In the genomic region with DNA sequence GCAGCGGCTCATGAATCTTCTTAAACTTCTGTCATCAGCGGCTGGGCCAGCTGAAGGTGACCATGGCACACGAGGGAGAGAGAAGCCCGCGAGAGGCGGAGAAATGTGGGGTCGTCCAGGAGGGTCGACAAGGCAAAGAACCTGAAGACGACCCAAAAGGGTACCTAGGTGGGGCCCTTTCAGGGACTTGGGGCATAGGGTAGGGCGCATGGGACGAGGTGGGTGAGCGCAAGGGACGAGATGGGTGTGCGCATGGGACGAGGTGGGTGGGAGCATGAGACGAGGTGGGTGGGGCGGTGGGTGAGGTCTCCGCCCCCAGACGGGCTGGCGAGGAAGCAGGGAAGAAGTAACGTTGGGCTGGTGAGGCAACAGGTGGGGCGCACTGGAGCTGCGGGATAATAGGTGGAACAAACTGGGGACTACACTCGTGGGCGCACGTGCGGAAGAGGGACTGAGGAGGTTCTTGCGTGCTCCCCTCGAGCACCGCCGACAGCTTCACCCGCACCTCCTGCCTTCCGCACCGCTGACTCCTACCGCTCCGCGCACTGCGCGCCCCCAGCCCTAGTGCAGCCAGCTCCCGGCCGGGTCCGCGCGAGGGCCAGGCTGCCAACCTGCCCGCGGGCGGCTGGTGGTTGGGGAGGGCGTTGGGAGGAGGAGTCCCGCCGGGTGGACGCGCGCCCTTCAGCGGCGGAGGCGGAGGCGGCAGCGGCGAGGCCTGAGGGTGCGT, we compare ENCODE assay signal across 8 cellular contexts. TPM values are rescaled to one million over a fixed set of nuclear protein-coding genes. Genes with fewer than 3 reads are reported as not detected.
A peak's percentile ranks its signal among the peaks of the same experiment; 100 is the strongest.
DNase-seq lines count a peak whose midpoint lies in the region; ATAC-seq lines count a peak whose summit lies in the region.

No MANE protein-coding gene starts in this region.

- H3K27me3 Mint-ChIP-seq in activated naive CD8-positive, alpha-beta T cell treated with anti-CD3 and anti-CD28 coated beads, Interleukin-2, amount 10 ng/mL, durations not matched to agents 7 days and 5 days: peaks cover 48% of the 10 kb centered on the region

- H3K9me3 Mint-ChIP-seq in activated naive CD8-positive, alpha-beta T cell treated with anti-CD3 and anti-CD28 coated beads, Interleukin-2, amount 10 ng/mL, durations not matched to agents 7 days and 5 days: no peaks in the 10 kb centered on the region

- intact Hi-C loops in left cardiac atrium (cut with DNase I): loop anchor here (2.0 to 10.0 kb wide), 4 partner anchors 109 to 253 kb away; no protein-coding TSS in a partner anchor

- POLR2A ChIA-PET in activated naive CD8-positive, alpha-beta T cell treated with anti-CD3 and anti-CD28 coated beads, Interleukin-2, amount 10 ng/mL, durations not matched to agents 7 days and 5 days (lab: Charles Lee): interaction anchor here (1.4 to 1.5 kb wide), 2 partner anchors 113 to 143 kb away, joined by 3 to 13 read pairs; a partner anchor contains a TSS

- no peaks in the 10 kb centered on the region for H3K36me3 Mint-ChIP-seq in activated naive CD8-positive, alpha-beta T cell treated with anti-CD3 and anti-CD28 coated beads, Interleukin-2, amount 10 ng/mL, durations not matched to agents 7 days and 5 days

- peak; percentile 43 for ATAC-seq in GM21786 (IDR thresholded peaks at IDR 0.05; ENCODE audit: unreplicated experiment)
- peak; percentile 68 for ATAC-seq in activated naive CD8-positive, alpha-beta T cell treated with anti-CD3 and anti-CD28 coated beads, Interleukin-2, amount 10 ng/mL, durations not matched to agents 7 days and 5 days (ENCODE audit: low read depth)
- ATAC-seq in left cardiac atrium: peak; percentile 72 to 92

- H3K4me1 Mint-ChIP-seq in activated naive CD8-positive, alpha-beta T cell treated with anti-CD3 and anti-CD28 coated beads, Interleukin-2, amount 10 ng/mL, durations not matched to agents 7 days and 5 days: peaks cover 14% of the 10 kb centered on the region

- DNase-seq in G401 (ENCODE audit: low spot score) (peak; percentile 27), KG1 (lab: John Stamatoyannopoulos, UW) (peak; percentile 69), RKO (ENCODE audit: low spot score) (peak; percentile 87), left cardiac atrium (peak; percentile 73), pulmonary artery endothelial cell (ENCODE audit: low read depth, low spot score) (peak; percentile 27), COR-L47 (lab: John Stamatoyannopoulos, UW) (no peak)
- DNase-seq in activated naive CD8-positive, alpha-beta T cell treated with anti-CD3 and anti-CD28 coated beads, Interleukin-2, amount 10 ng/mL, durations not matched to agents 7 days and 5 days: peak; percentile 68

- peak overlapping the region; percentile 90 for H3K4me3 Mint-ChIP-seq in activated naive CD8-positive, alpha-beta T cell treated with anti-CD3 and anti-CD28 coated beads, Interleukin-2, amount 10 ng/mL, durations not matched to agents 7 days and 5 days

- in situ Hi-C loops in G401 (cut with HindIII; ENCODE audit: low sequenced_read_pairs): no loop called here

- H3K27ac Mint-ChIP-seq in activated naive CD8-positive, alpha-beta T cell treated with anti-CD3 and anti-CD28 coated beads, Interleukin-2, amount 10 ng/mL, durations not matched to agents 7 days and 5 days: peak overlapping the region; percentile 25

RNA-seq across cellular contexts. Expression of a gene that starts 23.2 kb away (rescaled TPM):
- total RNA-seq in G401 (2014; rRNA removed; shearing (Covaris generic)): not detected in 2 replicates
- total RNA-seq in activated naive CD8-positive, alpha-beta T cell treated with anti-CD3 and anti-CD28 coated beads, Interleukin-2, amount 10 ng/mL, durations not matched to agents 7 days and 5 days: not detected
- total RNA-seq in left cardiac atrium: 100 to 1,000 TPM in 1 of 2 donors, 10 to 100 TPM in 1; 44.2 to 124 TPM
- total RNA-seq in pulmonary artery endothelial cell: not detected in 2 replicates

Comparison
In these comparisons a context has a peak if more than half of its experiments do, and no peak if none do; other contexts are left out.
1. RNA of a gene that starts 23.2 kb away (total RNA-seq): 44.2 to 124 TPM in left cardiac atrium; not detected in activated naive CD8-positive, alpha-beta T cell treated with anti-CD3 and anti-CD28 coated beads, Interleukin-2, amount 10 ng/mL, durations not matched to agents 7 days and 5 days, not detected in G401 and not detected in pulmonary artery endothelial cell; every median in the first group is over 10 times any median in the second.
2. Peak in every context shown above with its lines, with median percentiles within 50 percentile points of each other: ATAC-seq.